In the genomic region with DNA sequence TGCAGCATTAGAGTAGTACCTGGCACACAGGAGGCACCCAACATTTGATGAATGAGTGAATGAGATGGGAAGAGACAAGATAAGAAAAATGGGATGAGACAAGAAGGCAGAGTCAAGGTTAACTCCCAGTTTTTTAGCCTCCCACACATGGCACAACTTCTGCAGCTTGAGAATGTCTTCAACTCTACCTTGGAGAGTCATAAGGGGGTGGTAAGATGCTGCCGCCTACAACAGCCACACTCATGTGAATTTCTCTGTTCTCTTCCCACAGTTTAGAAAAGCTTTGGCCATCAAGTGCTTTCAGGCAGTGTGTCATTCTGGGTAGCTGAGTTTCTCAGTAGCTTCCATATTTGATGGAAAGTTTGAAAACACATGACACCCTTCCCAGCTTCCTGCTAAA, we compare ENCODE assay signal across 10 cellular contexts. TPM values are rescaled to one million over a fixed set of nuclear protein-coding genes. Genes with fewer than 3 reads are reported as not detected.
"Had no signal": no experiment of that assay in that cellular context is flagged by ENCODE, and none has a peak within 500 bp of the region (broad histone marks: within the 10 kb centered on the region; RNA-seq: fewer than 3 reads in every experiment).

No MANE protein-coding gene starts in this region.

- H3K4me3 ChIP-seq: GM23248, GM23338, HAP-1 had no signal

- ATAC-seq: GM23338, HCT116 had no signal

- H3K4me1 ChIP-seq: HAP-1 had no signal

- H3K27ac ChIP-seq: GM23248 had no signal

- H3K36me3 ChIP-seq: HAP-1 had no signal

- DNase-seq: GM23248, GOT3, H7, H9, HCEC 1CT, HFFc6 had no signal

- H3K9me3 ChIP-seq: HAP-1 had no signal

RNA-seq across cellular contexts. Expression of gene GPR6, which starts 19.5 kb away (rescaled TPM):
- total RNA-seq: GM23248, H4, HFFc6 had no signal
